ENCODE assay signal across 31 cellular contexts in genomic region chr11:130761560-130762220, GRCh38.
DNase-seq lines count a peak whose midpoint lies in the region; ATAC-seq and TF ChIP-seq lines count a peak whose summit lies in the region.
"Had no signal": no experiment of that assay in that cellular context is flagged by ENCODE, and none has a peak within 500 bp of the region (broad histone marks: within the 10 kb centered on the region; RNA-seq: fewer than 3 reads in every experiment).

No MANE protein-coding gene starts in this region.

- 77% methylated on average over 3 of the region's 3 CpGs for WGBS in mammary epithelial cell (ENCODE audit: low coverage, missing lambda C conversion rate)
- 80% methylated on average over 3 of the region's 3 CpGs for WGBS in hepatocyte (ENCODE audit: low lambda C conversion rate, missing lambda C conversion rate)

- H3K4me3 Mint-ChIP-seq in MCF 10A (ENCODE audit: unreplicated experiment) (no peak overlapping the region), WTC11 (no peak overlapping the region; the same call in 1 of the 2 replicates)
- H3K4me3 Mint-ChIP-seq in activated CD8-positive, alpha-beta memory T cell treated with anti-CD3 and anti-CD28 coated beads, Interleukin-2, amount 10 ng/mL, durations not matched to agents 7 days and 5 days, result no peak overlapping the region
- H3K4me3 Mint-ChIP-seq: activated CD4-positive, alpha-beta memory T cell treated with anti-CD3 and anti-CD28 coated beads, Interleukin-2, amount 10 ng/mL, durations not matched to agents 7 days and 5 days; CD4-positive, alpha-beta memory T cell; IgD-negative memory B cell; immature natural killer cell; stimulated activated naive B cell treated with anti-CD40 and anti-IgM and Interleukin-4, amounts not matched to agents 10 μg/mL and 1 μg/mL and 100 μg/mL, for 72 hours; T-helper 1 cell treated with Interleukin-12 subunit alpha and Interleukin-12 subunit beta and Interleukin-4 antibody, amounts not matched to agents 30 μg/mL and 1 μg/mL, for 36 hours had no signal

- DNase-seq in MCF 10A (ENCODE audit: unreplicated experiment), result no peak
- no peak for DNase-seq in mammary epithelial cell
- DNase-seq in WTC11 (ENCODE audit: low spot score), result no peak
- no peak for DNase-seq in activated CD8-positive, alpha-beta memory T cell treated with anti-CD3 and anti-CD28 coated beads, Interleukin-2, amount 10 ng/mL, durations not matched to agents 7 days and 5 days
- DNase-seq in hepatocyte (ENCODE audit: low spot score), result no peak
- DNase-seq: 8988T; activated CD4-positive, alpha-beta memory T cell treated with anti-CD3 and anti-CD28 coated beads, Interleukin-2, amount 10 ng/mL, durations not matched to agents 7 days and 5 days; activated CD4-positive, CD25-positive, alpha-beta regulatory T cell treated with anti-CD3 and anti-CD28 coated beads, Interleukin-2, amount 50 U/mL, for 72 hours; activated CD8-positive, alpha-beta memory T cell treated with anti-CD3 and anti-CD28 coated beads, Interleukin-2, amount 50 U/mL, for 48 hours; activated naive CD4-positive, alpha-beta T cell treated with anti-CD3 and anti-CD28 coated beads, Interleukin-2, amount 50 U/mL, for 16 hours; brain microvascular endothelial cell; CD4-positive, alpha-beta memory T cell; heart right ventricle; immature natural killer cell; left colon; NCI-H1048; NCI-H1694; NCI-H2171; NCI-H510A; retina; SK-N-SH; stimulated activated naive B cell treated with anti-CD40 and anti-IgM and Interleukin-4, amounts not matched to agents 10 μg/mL and 1 μg/mL and 100 μg/mL, for 72 hours; upper lobe of right lung had no signal

- H3K27me3 ChIP-seq in mammary epithelial cell (ENCODE audit: insufficient read depth, low read length) (no peaks in the 10 kb centered on the region), iPS-15b (ENCODE audit: control insufficient read depth, insufficient read depth, low read length) (no peaks in the 10 kb centered on the region), hepatocyte (peaks cover 12% of the 10 kb centered on the region)
- H3K27me3 ChIP-seq: brain microvascular endothelial cell, heart right ventricle, upper lobe of right lung had no signal

- H3K79me2 ChIP-seq in mammary epithelial cell (ENCODE audit: insufficient read depth, low read length) (no peaks in the 10 kb centered on the region), hepatocyte (no peaks in the 10 kb centered on the region)
- H3K79me2 ChIP-seq: parathyroid adenoma had no signal

- no peaks in the 10 kb centered on the region for H3K9me3 ChIP-seq in mammary epithelial cell (replicated peaks; ENCODE audit: insufficient read depth, low read length)
- H3K9me3 ChIP-seq in iPS-15b (ENCODE audit: control insufficient read depth, insufficient read depth, low read length), result no peaks in the 10 kb centered on the region
- no peaks in the 10 kb centered on the region for H3K9me3 ChIP-seq in hepatocyte (ENCODE audit: low read depth)
- H3K9me3 ChIP-seq: heart right ventricle, SK-N-SH, upper lobe of right lung had no signal

- intact Hi-C loops in MCF 10A (cut with micrococcal nuclease), result no loop called here
- intact Hi-C loops in mammary epithelial cell (cut with micrococcal nuclease), result no loop called here

- no peaks in the 10 kb centered on the region for H3K9me2 ChIP-seq in hepatocyte (replicated peaks; ENCODE audit: insufficient read depth)
- H3K9me2 ChIP-seq: SK-N-SH had no signal

- ATAC-seq in WTC11, result peak; percentile 25
- ATAC-seq in HG03354 (IDR thresholded peaks at IDR 0.05; ENCODE audit: poor library complexity, severe bottlenecking, unreplicated experiment), result no peak
- no peak for ATAC-seq in HG03439 (IDR thresholded peaks at IDR 0.05; ENCODE audit: unreplicated experiment)
- no peak for ATAC-seq in activated CD8-positive, alpha-beta memory T cell treated with anti-CD3 and anti-CD28 coated beads, Interleukin-2, amount 10 ng/mL, durations not matched to agents 7 days and 5 days
- ATAC-seq: HCT116; stimulated activated naive B cell treated with anti-CD40 and anti-IgM and Interleukin-4, amounts not matched to agents 10 μg/mL and 1 μg/mL and 100 μg/mL, for 72 hours had no signal

- H3K27ac ChIP-seq in mammary epithelial cell (ENCODE audit: insufficient read depth, low read depth, low read length) (no peak overlapping the region), hepatocyte (no peak overlapping the region)
- H3K27ac ChIP-seq: brain microvascular endothelial cell, heart right ventricle, parathyroid adenoma, upper lobe of right lung had no signal

- in situ Hi-C loops in mammary epithelial cell (cut with MboI; ENCODE audit: low sequenced_read_pairs in 2 of 2), result no loop called here

- H3K9ac ChIP-seq in mammary epithelial cell (ENCODE audit: insufficient read depth, low read length), result no peak overlapping the region
- H3K9ac ChIP-seq in iPS-15b (ENCODE audit: low read depth, low read length), result peak overlapping the region; percentile 5
- H3K9ac ChIP-seq: parathyroid adenoma, SK-N-SH had no signal

- dilution Hi-C loops in mammary epithelial cell (cut with HindIII; ENCODE audit: low sequenced_read_pairs), result no loop called here

- no peak overlapping the region for H2AFZ ChIP-seq in mammary epithelial cell (ENCODE audit: low read depth, low read length)
- no peak overlapping the region for H2AFZ ChIP-seq in hepatocyte
- H2AFZ ChIP-seq: parathyroid adenoma had no signal

- POLR2A ChIA-PET in MCF 10A (lab: Yijun Ruan, JAX) (interaction anchor here (0.6 kb wide), 1 partner anchor 36 kb away, joined by 3 read pairs; no protein-coding TSS in a partner anchor), WTC11 (lab: Charles Lee) (interaction anchor here (1.2 kb wide), 1 partner anchor 8 kb away, joined by 4 read pairs; no protein-coding TSS in a partner anchor)

- no peaks in the 10 kb centered on the region for H3K9me3 Mint-ChIP-seq in MCF 10A (ENCODE audit: unreplicated experiment)
- peaks cover 4% of the 10 kb centered on the region; the same call in 1 of the 2 replicates for H3K9me3 Mint-ChIP-seq in WTC11
- H3K9me3 Mint-ChIP-seq in activated CD8-positive, alpha-beta memory T cell treated with anti-CD3 and anti-CD28 coated beads, Interleukin-2, amount 10 ng/mL, durations not matched to agents 7 days and 5 days (ENCODE audit: low read depth), result no peaks in the 10 kb centered on the region
- H3K9me3 Mint-ChIP-seq: activated CD4-positive, alpha-beta memory T cell treated with anti-CD3 and anti-CD28 coated beads, Interleukin-2, amount 10 ng/mL, durations not matched to agents 7 days and 5 days; IgD-negative memory B cell; immature natural killer cell; T-helper 1 cell treated with Interleukin-12 subunit alpha and Interleukin-12 subunit beta and Interleukin-4 antibody, amounts not matched to agents 30 μg/mL and 1 μg/mL, for 36 hours had no signal

- TF ChIP-seq CTCF in MCF 10A (IDR thresholded peaks at IDR 0.05; ENCODE audit: unreplicated experiment), result no peak
- no peak for TF ChIP-seq CTCF in mammary epithelial cell (conservative IDR thresholded peaks at IDR 0.05 in 1 of 2, IDR thresholded peaks at IDR 0.05 in 1 of 2; ENCODE audit: extremely low read depth in 1 of 2, insufficient read depth in 1 of 2, low read depth in 1 of 2, low read length in 2 of 2)
- TF ChIP-seq CTCF in WTC11 (IDR thresholded peaks at IDR 0.05), result no peak
- no peak for TF ChIP-seq CTCF in hepatocyte (IDR thresholded peaks at IDR 0.05; ENCODE audit: poor library complexity)

- peaks cover 12% of the 10 kb centered on the region for H3K4me1 ChIP-seq in mammary epithelial cell (ENCODE audit: insufficient read depth, low read length)
- peaks cover 27% of the 10 kb centered on the region for H3K4me1 ChIP-seq in iPS-15b (ENCODE audit: control insufficient read depth, insufficient read depth, low read length)
- H3K4me1 ChIP-seq in hepatocyte (ENCODE audit: insufficient read depth), result no peaks in the 10 kb centered on the region
- H3K4me1 ChIP-seq: parathyroid adenoma, upper lobe of right lung had no signal

- BruUV-seq in MCF 10A (replicated peaks; lab: Mats Ljungman, UMichigan) (no TSS peak), mammary epithelial cell (replicated peaks; lab: Mats Ljungman, UMichigan) (no TSS peak)

- H3K36me3 Mint-ChIP-seq in MCF 10A (ENCODE audit: insufficient read depth, unreplicated experiment), result no peaks in the 10 kb centered on the region
- H3K36me3 Mint-ChIP-seq in WTC11, result peaks cover 2% of the 10 kb centered on the region; the same call in 1 of the 2 replicates
- H3K36me3 Mint-ChIP-seq in activated CD8-positive, alpha-beta memory T cell treated with anti-CD3 and anti-CD28 coated beads, Interleukin-2, amount 10 ng/mL, durations not matched to agents 7 days and 5 days, result no peaks in the 10 kb centered on the region
- H3K36me3 Mint-ChIP-seq: CD4-positive, alpha-beta memory T cell; IgD-negative memory B cell; immature natural killer cell; stimulated activated naive B cell treated with anti-CD40 and anti-IgM and Interleukin-4, amounts not matched to agents 10 μg/mL and 1 μg/mL and 100 μg/mL, for 72 hours had no signal

- H3K36me3 ChIP-seq in mammary epithelial cell (ENCODE audit: insufficient read depth, low read length), result no peaks in the 10 kb centered on the region
- no peaks in the 10 kb centered on the region for H3K36me3 ChIP-seq in iPS-15b (ENCODE audit: control insufficient read depth, insufficient read depth, low read length)
- no peaks in the 10 kb centered on the region for H3K36me3 ChIP-seq in hepatocyte (replicated peaks; ENCODE audit: insufficient read depth, low read depth)
- H3K36me3 ChIP-seq: brain microvascular endothelial cell, heart right ventricle, upper lobe of right lung had no signal

- CTCF ChIA-PET in MCF 10A (lab: Yijun Ruan, JAX), result interaction anchor here (0.6 to 1.5 kb wide), 2 partner anchors 39 to 326 kb away, joined by 3 to 4 read pairs; no protein-coding TSS in a partner anchor
- CTCF ChIA-PET in mammary epithelial cell (lab: Charles Lee; ENCODE audit: low non-redundant PET), result no interaction called here
- CTCF ChIA-PET in WTC11 (lab: Charles Lee), result interaction anchor here (0.9 to 1.6 kb wide), 4 partner anchors 45 to 313 kb away, joined by 3 to 4 read pairs (median 4); partner anchors contain the start of genes ADAMTS15 and SNX19
- CTCF ChIA-PET in activated CD8-positive, alpha-beta memory T cell treated with anti-CD3 and anti-CD28 coated beads, Interleukin-2, amount 10 ng/mL, durations not matched to agents 7 days and 5 days (lab: Charles Lee), result no interaction called here

- H4K20me1 ChIP-seq in mammary epithelial cell (ENCODE audit: insufficient read depth, low read length) (no peaks in the 10 kb centered on the region), hepatocyte (ENCODE audit: insufficient read depth, poor library complexity, severe bottlenecking) (no peaks in the 10 kb centered on the region)

- H3K4me1 Mint-ChIP-seq in MCF 10A (ENCODE audit: insufficient read depth, unreplicated experiment) (peaks cover 24% of the 10 kb centered on the region), WTC11 (peaks cover 69% of the 10 kb centered on the region)
- H3K4me1 Mint-ChIP-seq in activated CD8-positive, alpha-beta memory T cell treated with anti-CD3 and anti-CD28 coated beads, Interleukin-2, amount 10 ng/mL, durations not matched to agents 7 days and 5 days, result peaks cover 8% of the 10 kb centered on the region
- H3K4me1 Mint-ChIP-seq: CD4-positive, alpha-beta memory T cell had no signal

- H3K27me3 Mint-ChIP-seq in MCF 10A (ENCODE audit: insufficient read depth, unreplicated experiment) (peaks cover 11% of the 10 kb centered on the region), WTC11 (ENCODE audit: low read depth) (peaks cover 2% of the 10 kb centered on the region; the same call in 1 of the 2 replicates)
- H3K27me3 Mint-ChIP-seq in activated CD8-positive, alpha-beta memory T cell treated with anti-CD3 and anti-CD28 coated beads, Interleukin-2, amount 10 ng/mL, durations not matched to agents 7 days and 5 days, result peaks cover 14% of the 10 kb centered on the region
- H3K27me3 Mint-ChIP-seq: stimulated activated naive B cell treated with anti-CD40 and anti-IgM and Interleukin-4, amounts not matched to agents 10 μg/mL and 1 μg/mL and 100 μg/mL, for 72 hours had no signal

- H3K4me3 ChIP-seq in mammary epithelial cell (replicated peaks in 1 of 3; ENCODE audit: insufficient read depth in 1 of 3, low read depth in 2 of 3, low read length in 3 of 3) (no peak overlapping the region), iPS-15b (ENCODE audit: low read depth, low read length) (no peak overlapping the region), hepatocyte (no peak overlapping the region)
- H3K4me3 ChIP-seq: heart right ventricle, skin epidermis, upper lobe of right lung had no signal

- H3K27ac Mint-ChIP-seq in MCF 10A (ENCODE audit: low read depth, unreplicated experiment) (peak overlapping the region; percentile 78), WTC11 (peak overlapping the region; percentile 73)
- H3K27ac Mint-ChIP-seq in activated CD8-positive, alpha-beta memory T cell treated with anti-CD3 and anti-CD28 coated beads, Interleukin-2, amount 10 ng/mL, durations not matched to agents 7 days and 5 days, result no peak overlapping the region
- H3K27ac Mint-ChIP-seq: activated CD4-positive, alpha-beta memory T cell treated with anti-CD3 and anti-CD28 coated beads, Interleukin-2, amount 10 ng/mL, durations not matched to agents 7 days and 5 days; CD4-positive, alpha-beta memory T cell; IgD-negative memory B cell; immature natural killer cell; stimulated activated naive B cell treated with anti-CD40 and anti-IgM and Interleukin-4, amounts not matched to agents 10 μg/mL and 1 μg/mL and 100 μg/mL, for 72 hours; T-helper 1 cell treated with Interleukin-12 subunit alpha and Interleukin-12 subunit beta and Interleukin-4 antibody, amounts not matched to agents 30 μg/mL and 1 μg/mL, for 36 hours had no signal

- H3K4me2 ChIP-seq in mammary epithelial cell (ENCODE audit: insufficient read depth, low read depth, low read length), result no peak overlapping the region
- no peak overlapping the region for H3K4me2 ChIP-seq in hepatocyte
- H3K4me2 ChIP-seq: SK-N-SH had no signal

Comparison
In these comparisons a context has a peak if more than half of its experiments do, and no peak if none do; other contexts are left out.
1. CTCF ChIA-PET loops: an anchor here in MCF 10A (0.6 to 1.5 kb wide) and WTC11 (0.9 to 1.6 kb wide); none called in mammary epithelial cell and activated CD8-positive, alpha-beta memory T cell treated with anti-CD3 and anti-CD28 coated beads, Interleukin-2, amount 10 ng/mL, durations not matched to agents 7 days and 5 days.